30 cellular contexts compared by ENCODE assay signal in genomic region chr1:114134518-114134917, GRCh38. TPM values are rescaled to one million over a fixed set of nuclear protein-coding genes. Genes with fewer than 3 reads are reported as not detected.
DNase-seq lines count a peak whose midpoint lies in the region; ATAC-seq, FAIRE-seq and TF ChIP-seq lines count a peak whose summit lies in the region.
"Had no signal": no experiment of that assay in that cellular context is flagged by ENCODE, and none has a peak within 500 bp of the region (broad histone marks: within the 10 kb centered on the region; RNA-seq: fewer than 3 reads in every experiment).

No MANE protein-coding gene starts in this region.

- H4K91ac ChIP-seq in H9 (ENCODE audit: insufficient read length, low read depth, low read length): no peak overlapping the region

- H3K56ac ChIP-seq in H9 (ENCODE audit: insufficient read length, low read depth, low read length): no peak overlapping the region

- H2AFZ ChIP-seq in H9 (ENCODE audit: low read length): no peak overlapping the region

- H3K9me3 ChIP-seq in H9 (ENCODE audit: control insufficient read depth, low read depth, low read length) (no peaks in the 10 kb centered on the region), pancreas (no peaks in the 10 kb centered on the region)
- H3K9me3 ChIP-seq: BLaER1 had no signal

- no CpG with 5 or more reads among the region's 4 CpGs for WGBS in H9 (ENCODE audit: extremely low coverage, insufficient read length, low lambda C conversion rate)
- whole genome bisulfite sequencing in pancreas, 2 donors: 29 to 39% methylated on average over 4 of the region's 4 CpGs

- no peak overlapping the region for H3K9ac ChIP-seq in H9 (ENCODE audit: extremely low read depth, insufficient read length, low read length)
- H3K9ac ChIP-seq: BLaER1 had no signal

- H2BK5ac ChIP-seq in H9 (ENCODE audit: insufficient read length, low read length): no peak overlapping the region

- H3K9me3 Mint-ChIP-seq in H9: no peaks in the 10 kb centered on the region
- H3K9me3 Mint-ChIP-seq: CD4-positive, alpha-beta memory T cell had no signal

- H2BK15ac ChIP-seq in H9 (ENCODE audit: low read depth, low read length): no peak overlapping the region

- intact Hi-C loops in pancreas (cut with DNase I): no loop called here

- peak overlapping the region in 2 of 3 experiments; percentile 37 to 43; a peak in 3 of 7 replicates for H3K27ac Mint-ChIP-seq in H9
- H3K27ac Mint-ChIP-seq: CD4-positive, alpha-beta memory T cell had no signal

- H4K20me1 ChIP-seq in H9 (ENCODE audit: control insufficient read depth, insufficient read depth, insufficient read length): no peaks in the 10 kb centered on the region
- H4K20me1 ChIP-seq: BLaER1 had no signal

- peaks cover 2% of the 10 kb centered on the region for H3K79me1 ChIP-seq in H9 (ENCODE audit: insufficient read depth, low read depth, low read length, poor library complexity, severe bottlenecking)

- no peak overlapping the region for H3K14ac ChIP-seq in H9 (ENCODE audit: insufficient read depth, low read length)

- DNase-seq in H9: no peak
- DNase-seq in SW480 (ENCODE audit: low spot score): peak; percentile 12
- DNase-seq in left lobe of liver (ENCODE audit: low spot score): peak; percentile 55
- peak in 4 of 6 donors; percentile 25 to 60 (median 40) for DNase-seq in pancreas
- no peak for DNase-seq in GOT3 (lab: John Stamatoyannopoulos, UW)
- no peak for DNase-seq in COR-L47 (lab: John Stamatoyannopoulos, UW)
- no peak for DNase-seq in NCI-H2227 treated with DMSO at 0.1 percent for 48 hours (lab: John Stamatoyannopoulos, UW)
- DNase-seq: CD4-positive, alpha-beta memory T cell; DMS 273 treated with DMSO at 0.1 percent for 48 hours; DMS79 treated with DMSO at 0.1 percent for 48 hours; GF-D8; Kasumi-1; NCI-H1092 treated with DMSO at 0.1 percent for 48 hours; NCI-H146; NCI-H1930; NCI-H2107; NCI-H526 treated with DMSO at 0.1 percent for 48 hours; SIG-M5; SW 1271 had no signal

- no peak overlapping the region for H2BK20ac ChIP-seq in H9 (ENCODE audit: low read depth, low read length, poor library complexity, severe bottlenecking)

- no peak overlapping the region for H2AK5ac ChIP-seq in H9 (ENCODE audit: insufficient read length, low read length)

- H3T11ph ChIP-seq in H9 (ENCODE audit: low read length): no peak overlapping the region

- no peaks in the 10 kb centered on the region; the same call in 1 of the 2 replicates for H3K27me3 Mint-ChIP-seq in H9 (ENCODE audit: low read depth)

- H3K79me2 ChIP-seq in H9 (ENCODE audit: insufficient read depth, low read length): no peaks in the 10 kb centered on the region

- no peaks in the 10 kb centered on the region for H3K23me2 ChIP-seq in H9 (ENCODE audit: insufficient read length, low read depth, low read length, poor library complexity, severe bottlenecking)

- H2BK120ac ChIP-seq in H9 (ENCODE audit: low read depth, low read length, poor library complexity, severe bottlenecking): no peak overlapping the region

- peak; percentile 91 for ATAC-seq in left lobe of liver
- peak; percentile 85 to 94 (median 94) for ATAC-seq in pancreas
- ATAC-seq: K562, Panc1 had no signal

- H3K36me3 ChIP-seq in pancreas: no peaks in the 10 kb centered on the region
- H3K36me3 ChIP-seq: BLaER1 had no signal

- H3K23ac ChIP-seq in H9 (ENCODE audit: insufficient read length, low read depth, low read length): no peak overlapping the region

- no peak overlapping the region for H3K27ac ChIP-seq in H9 (ENCODE audit: insufficient read length, low read depth, low read length)
- H3K27ac ChIP-seq in pancreas: no peak overlapping the region
- H3K27ac ChIP-seq: BLaER1, SK-N-MC had no signal

- no peak for FAIRE-seq in pancreas (lab: Jason Lieb, UNC)
- FAIRE-seq: A204.1, GM12892, H54, K562 had no signal

- H3K18ac ChIP-seq in H9 (ENCODE audit: insufficient read length, low read depth, low read length): no peak overlapping the region

- no peak overlapping the region for H3K4me3 ChIP-seq in pancreas
- H3K4me3 ChIP-seq: BLaER1, K562, SK-N-MC had no signal

- no peak overlapping the region for H4K5ac ChIP-seq in H9 (ENCODE audit: insufficient read length, low read depth, low read length)

- H3K4ac ChIP-seq in H9 (ENCODE audit: low read depth, low read length): no peak overlapping the region

- H3K4me3 Mint-ChIP-seq in H9: no peak overlapping the region
- H3K4me3 Mint-ChIP-seq: CD4-positive, alpha-beta memory T cell had no signal

- H3K4me2 ChIP-seq in H9 (ENCODE audit: insufficient read depth, insufficient read length, low read length): no peak overlapping the region
- H3K4me2 ChIP-seq: BLaER1 had no signal

- peaks cover 61 to 100% (median 98%) of the 10 kb centered on the region in 3 experiments for H3K36me3 Mint-ChIP-seq in H9 (ENCODE audit: insufficient read depth in 1 of 3, low read depth in 3 of 3)
- H3K36me3 Mint-ChIP-seq: CD4-positive, alpha-beta memory T cell had no signal

- TF ChIP-seq CTCF in H9 (conservative IDR thresholded peaks at IDR 0.05) (no peak), pancreas (IDR thresholded peaks at IDR 0.05) (no peak)

- no peak overlapping the region for H4K8ac ChIP-seq in H9 (replicated peaks; ENCODE audit: insufficient read length, low read depth, low read length)

- H3K4me1 ChIP-seq in H9 (ENCODE audit: insufficient read depth, low read length): peaks cover 2% of the 10 kb centered on the region; the same call in 1 of the 2 replicates
- peaks cover 0 to 9% (median 4%) of the 10 kb centered on the region in 3 donors for H3K4me1 ChIP-seq in pancreas
- H3K4me1 ChIP-seq: BLaER1 had no signal

- H3K4me1 Mint-ChIP-seq in H9: peaks cover 54 to 59% of the 10 kb centered on the region in 2 experiments

- no peak overlapping the region for H2BK12ac ChIP-seq in H9 (ENCODE audit: insufficient read length, low read depth, low read length)

- H3K27me3 ChIP-seq in H9 (ENCODE audit: insufficient read depth, low read length) (no peaks in the 10 kb centered on the region), pancreas (no peaks in the 10 kb centered on the region)
- H3K27me3 ChIP-seq: BLaER1 had no signal

RNA-seq across cellular contexts. Expression of gene SYT6, which starts 19.2 kb away (rescaled TPM):
- 71.2 and 77.2 TPM in 2 replicates for total RNA-seq in H9 (2021)
- 0.08 TPM for total RNA-seq in left lobe of liver
- 1 to 10 TPM in 5 of 6 donors, under 1 TPM in 1; 0.81 to 3.9 (median 2.9) TPM for total RNA-seq in pancreas
- 1 to 10 TPM; 1.2 to 5.2 TPM for polyA plus RNA-seq in pancreas
- total RNA-seq: CD4-positive, alpha-beta memory T cell; HT1080; K562; M059J; NCI-H460 had no signal
- polyA plus RNA-seq: AG04450; CD4-positive, alpha-beta memory T cell had no signal

Comparison
In these comparisons a context has a peak if more than half of its experiments do, and no peak if none do; other contexts are left out.
1. DNase-seq: peak in SW480 (single experiment), left lobe of liver (single experiment) and pancreas (4 of 6); none in H9 (single experiment), GOT3 (single experiment), COR-L47 (single experiment) and NCI-H2227 treated with DMSO at 0.1 percent for 48 hours (single experiment).
2. RNA of gene SYT6, which starts 19.2 kb away (total RNA-seq): 71.2 to 77.2 TPM in H9; 0.81 to 3.9 TPM in pancreas and 0.08 TPM in left lobe of liver (single experiment); every median in the first group is over 10 times any median in the second.